1 cellular context compared by ENCODE assay signal in the genomic region with DNA sequence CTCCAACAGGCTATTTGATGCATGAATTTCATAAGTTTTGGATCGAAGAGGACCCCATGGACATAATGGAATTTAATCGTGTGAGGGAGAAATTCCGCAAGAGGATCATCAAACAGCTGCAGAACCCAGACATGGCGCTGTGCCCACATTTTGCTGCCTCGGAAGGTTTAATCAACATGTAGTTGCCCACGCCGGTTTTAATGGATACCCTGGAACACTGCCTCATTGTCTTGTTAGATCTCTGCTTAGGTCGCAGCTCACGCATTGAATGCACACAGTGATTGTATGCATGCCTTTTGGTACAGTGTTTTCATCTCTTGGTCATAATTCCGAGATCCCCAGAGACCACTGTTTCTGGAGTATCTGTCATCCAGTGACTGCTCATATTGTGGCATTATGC.
TF ChIP-seq lines count a peak whose summit lies in the region.

No MANE protein-coding gene starts in this region.

TF ChIP-seq in IMR-90, 13 proteins besides CTCF, POLR2A, EP300 and RAD21:
- TF ChIP-seq RFX5 (IDR thresholded peaks at IDR 0.05; ENCODE audit: low read depth, low read length), result no peak
- TF ChIP-seq MAFK (IDR thresholded peaks at IDR 0.05; ENCODE audit: low read depth, low read length), result no peak
- no peak for TF ChIP-seq MXI1 (IDR thresholded peaks at IDR 0.05; ENCODE audit: borderline replicate concordance, low read depth, low read length)
- no peak for TF ChIP-seq FOS (IDR thresholded peaks at IDR 0.05; ENCODE audit: low read depth, low read length)
- no peak for TF ChIP-seq BHLHE40 (IDR thresholded peaks at IDR 0.05; ENCODE audit: low read depth, low read length)
- no peak for TF ChIP-seq CEBPB (IDR thresholded peaks at IDR 0.05; ENCODE audit: low read depth, low read length)
- TF ChIP-seq CHD1 (IDR thresholded peaks at IDR 0.05; ENCODE audit: low read depth, low read length), result no peak
- TF ChIP-seq MAZ (IDR thresholded peaks at IDR 0.05; ENCODE audit: borderline replicate concordance, low read depth, low read length), result no peak
- TF ChIP-seq RCOR1 (IDR thresholded peaks at IDR 0.05; ENCODE audit: insufficient replicate concordance, low read length), result no peak
- TF ChIP-seq SMC3 (IDR thresholded peaks at IDR 0.05; ENCODE audit: low read depth, low read length), result no peak
- no peak for TF ChIP-seq NFE2L2 (IDR thresholded peaks at IDR 0.05; ENCODE audit: low read depth, low read length)
- TF ChIP-seq, protein P1, sequence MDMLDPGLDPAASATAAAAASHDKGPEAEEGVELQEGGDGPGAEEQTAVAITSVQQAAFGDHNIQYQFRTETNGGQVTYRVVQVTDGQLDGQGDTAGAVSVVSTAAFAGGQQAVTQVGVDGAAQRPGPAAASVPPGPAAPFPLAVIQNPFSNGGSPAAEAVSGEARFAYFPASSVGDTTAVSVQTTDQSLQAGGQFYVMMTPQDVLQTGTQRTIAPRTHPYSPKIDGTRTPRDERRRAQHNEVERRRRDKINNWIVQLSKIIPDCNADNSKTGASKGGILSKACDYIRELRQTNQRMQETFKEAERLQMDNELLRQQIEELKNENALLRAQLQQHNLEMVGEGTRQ (IDR thresholded peaks at IDR 0.05; ENCODE audit: low read depth, low read length), result no peak
- TF ChIP-seq, protein P2, sequence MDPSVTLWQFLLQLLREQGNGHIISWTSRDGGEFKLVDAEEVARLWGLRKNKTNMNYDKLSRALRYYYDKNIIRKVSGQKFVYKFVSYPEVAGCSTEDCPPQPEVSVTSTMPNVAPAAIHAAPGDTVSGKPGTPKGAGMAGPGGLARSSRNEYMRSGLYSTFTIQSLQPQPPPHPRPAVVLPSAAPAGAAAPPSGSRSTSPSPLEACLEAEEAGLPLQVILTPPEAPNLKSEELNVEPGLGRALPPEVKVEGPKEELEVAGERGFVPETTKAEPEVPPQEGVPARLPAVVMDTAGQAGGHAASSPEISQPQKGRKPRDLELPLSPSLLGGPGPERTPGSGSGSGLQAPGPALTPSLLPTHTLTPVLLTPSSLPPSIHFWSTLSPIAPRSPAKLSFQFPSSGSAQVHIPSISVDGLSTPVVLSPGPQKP (IDR thresholded peaks at IDR 0.05; ENCODE audit: borderline replicate concordance, low read depth, low read length), result no peak
